9 cellular contexts compared by ENCODE assay signal in the genomic region with DNA sequence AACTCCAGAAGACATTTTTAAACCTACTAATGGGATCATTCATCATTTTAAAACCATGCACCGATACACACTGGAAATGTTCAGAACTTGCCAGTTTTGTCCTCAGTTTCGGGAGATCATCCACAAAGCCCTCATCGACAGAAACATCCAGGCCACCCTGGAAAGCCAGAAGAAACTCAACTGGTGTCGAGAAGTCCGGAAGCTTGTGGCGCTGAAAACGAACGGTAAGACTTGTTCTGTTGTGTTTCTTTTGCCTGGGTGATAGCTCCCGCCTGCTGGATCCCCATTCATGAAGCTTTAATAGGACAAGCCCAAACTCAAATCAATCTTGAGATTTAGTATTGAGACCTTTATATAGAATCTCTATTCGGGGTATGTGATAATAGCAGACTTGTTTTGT. TPM values are rescaled to one million over a fixed set of nuclear protein-coding genes. Genes with fewer than 3 reads are reported as not detected.
DNase-seq lines count a peak whose midpoint lies in the region; ATAC-seq and TF ChIP-seq lines count a peak whose summit lies in the region.
"Had no signal": no experiment of that assay in that cellular context is flagged by ENCODE, and none has a peak within 500 bp of the region (broad histone marks: within the 10 kb centered on the region; RNA-seq: fewer than 3 reads in every experiment).

No MANE protein-coding gene starts in this region.

- peak overlapping the region; percentile 98 for H3K27ac ChIP-seq in CD4-positive, alpha-beta T cell (ENCODE audit: low read depth, low read length)
- peak overlapping the region; percentile 80 for H3K27ac ChIP-seq in neutrophil

- CTCF ChIA-PET in CD4-positive, alpha-beta T cell (lab: Charles Lee): interaction anchor here (0.8 to 5.6 kb wide), 12 partner anchors 11 to 167 kb away, joined by 3 to 54 read pairs (median 6); no protein-coding TSS in a partner anchor

- H3K4me1 ChIP-seq in neutrophil (ENCODE audit: control insufficient read depth in 1 of 2, insufficient read depth in 1 of 2, low read depth in 1 of 2, low read length in 1 of 2): peaks cover 69 to 80% of the 10 kb centered on the region in 2 experiments

- H3K4me3 Mint-ChIP-seq in CD4-positive, alpha-beta T cell: peak overlapping the region; percentile 96
- H3K4me3 Mint-ChIP-seq in dendritic cell treated with granulocyte-macrophage colony-stimulating factor and Interleukin-4, amounts not matched to agents 40 ng/mL and 50 ng/mL, for 4 days: peak overlapping the region; percentile 94

- intact Hi-C loops in CD4-positive, alpha-beta T cell (cut with DNase I, micrococcal nuclease): loop anchor here in 1 of 2 experiments (1.0 kb wide), 1 partner anchor 8 kb away; no protein-coding TSS in a partner anchor
- intact Hi-C loops in dendritic cell treated with granulocyte-macrophage colony-stimulating factor and Interleukin-4, amounts not matched to agents 40 ng/mL and 50 ng/mL, for 4 days (cut with micrococcal nuclease): loop anchor here (5.0 kb wide), 1 partner anchor 56 kb away; no protein-coding TSS in a partner anchor

- no peak for DNase-seq in CD4-positive, alpha-beta T cell
- DNase-seq in NCI-H226: peak; percentile 0
- DNase-seq in stimulated activated CD4-positive, alpha-beta T cell treated with anti-CD3 and anti-CD28 coated beads, Interleukin-4, amount 100 ng/mL, for 4 hours: no peak
- DNase-seq: MV-4-11 had no signal

- peaks cover 99% of the 10 kb centered on the region for H3K36me3 Mint-ChIP-seq in CD4-positive, alpha-beta T cell (ENCODE audit: low read depth)
- H3K36me3 Mint-ChIP-seq in dendritic cell treated with granulocyte-macrophage colony-stimulating factor and Interleukin-4, amounts not matched to agents 40 ng/mL and 50 ng/mL, for 4 days (ENCODE audit: low read depth): peaks cover 80% of the 10 kb centered on the region

- H3K4me1 Mint-ChIP-seq in CD4-positive, alpha-beta T cell (ENCODE audit: low read depth): peaks cover 75% of the 10 kb centered on the region
- H3K4me1 Mint-ChIP-seq in dendritic cell treated with granulocyte-macrophage colony-stimulating factor and Interleukin-4, amounts not matched to agents 40 ng/mL and 50 ng/mL, for 4 days (ENCODE audit: low read depth): peaks cover 58% of the 10 kb centered on the region

- POLR2A ChIA-PET in CD4-positive, alpha-beta T cell (lab: Charles Lee): interaction anchor here (0.8 to 8.4 kb wide), 12 partner anchors 8 to 163 kb away, joined by 3 to 141 read pairs (median 8); no protein-coding TSS in a partner anchor

- H3K9me3 Mint-ChIP-seq in CD4-positive, alpha-beta T cell: no peaks in the 10 kb centered on the region
- no peaks in the 10 kb centered on the region for H3K9me3 Mint-ChIP-seq in dendritic cell treated with granulocyte-macrophage colony-stimulating factor and Interleukin-4, amounts not matched to agents 40 ng/mL and 50 ng/mL, for 4 days

- ATAC-seq in CD4-positive, alpha-beta T cell (ENCODE audit: poor library complexity): no peak
- ATAC-seq in HG03159 (IDR thresholded peaks at IDR 0.05; ENCODE audit: unreplicated experiment) (no peak), GM21529 (IDR thresholded peaks at IDR 0.05; ENCODE audit: unreplicated experiment) (no peak), GM19395 (IDR thresholded peaks at IDR 0.05; ENCODE audit: unreplicated experiment) (no peak)

- peaks cover 28% of the 10 kb centered on the region for H3K36me3 ChIP-seq in neutrophil

- peak overlapping the region; percentile 95 for H3K27ac Mint-ChIP-seq in CD4-positive, alpha-beta T cell
- H3K27ac Mint-ChIP-seq in dendritic cell treated with granulocyte-macrophage colony-stimulating factor and Interleukin-4, amounts not matched to agents 40 ng/mL and 50 ng/mL, for 4 days: peak overlapping the region; percentile 96

- no peak for TF ChIP-seq CTCF in CD4-positive, alpha-beta T cell (IDR thresholded peaks at IDR 0.05)
- TF ChIP-seq CTCF in neutrophil (IDR thresholded peaks at IDR 0.05): no peak

- H3K4me3 ChIP-seq in neutrophil (ENCODE audit: low read depth in 1 of 2, low read length in 1 of 2): peak overlapping the region in 1 of 2 experiments; percentile 99

- H3K27me3 ChIP-seq in CD4-positive, alpha-beta T cell (ENCODE audit: control insufficient read depth, insufficient read depth, low read length): no peaks in the 10 kb centered on the region
- no peaks in the 10 kb centered on the region for H3K27me3 ChIP-seq in neutrophil

- H3K9me3 ChIP-seq in CD4-positive, alpha-beta T cell (ENCODE audit: control insufficient read depth, low read length): no peaks in the 10 kb centered on the region
- no peaks in the 10 kb centered on the region for H3K9me3 ChIP-seq in neutrophil

- peaks cover 4% of the 10 kb centered on the region for H3K27me3 Mint-ChIP-seq in CD4-positive, alpha-beta T cell
- H3K27me3 Mint-ChIP-seq in dendritic cell treated with granulocyte-macrophage colony-stimulating factor and Interleukin-4, amounts not matched to agents 40 ng/mL and 50 ng/mL, for 4 days: no peaks in the 10 kb centered on the region

RNA-seq across cellular contexts. Expression of gene TNFAIP3, which starts 4.2 kb away (rescaled TPM):
- total RNA-seq in CD4-positive, alpha-beta T cell: 1,000 to 10,000 TPM; 3,816 to 3,885 TPM
